Comparison of ENCODE assay signal across 25 cellular contexts in the genomic region with DNA sequence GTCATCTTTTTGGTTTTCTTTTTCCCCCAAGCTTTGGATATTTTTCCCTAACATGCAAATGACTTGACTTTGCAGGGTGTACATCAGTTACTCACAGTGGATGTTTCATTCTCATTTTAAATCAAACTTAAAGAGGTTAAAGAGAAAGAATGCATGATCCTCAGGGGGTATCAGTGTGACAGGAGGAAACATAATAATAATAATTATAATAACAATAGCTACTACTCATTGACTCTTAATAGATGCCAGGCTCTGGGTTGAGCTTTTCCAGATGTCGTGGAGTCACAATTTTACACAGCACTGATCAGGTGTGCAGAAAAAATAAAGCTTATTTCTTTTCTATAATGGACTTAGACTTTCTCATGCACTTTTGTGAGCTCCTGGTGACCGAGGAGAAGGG.
"Had no signal": no experiment of that assay in that cellular context is flagged by ENCODE, and none has a peak within 500 bp of the region (broad histone marks: within the 10 kb centered on the region; RNA-seq: fewer than 3 reads in every experiment).

No MANE protein-coding gene starts in this region.

- H3K9me3 Mint-ChIP-seq: activated CD4-positive, alpha-beta memory T cell treated with anti-CD3 and anti-CD28 coated beads, Interleukin-2, amount 10 ng/mL, durations not matched to agents 7 days and 5 days; activated CD4-positive, alpha-beta T cell treated with anti-CD3 and anti-CD28 coated beads, Interleukin-2, amount 10 ng/mL, durations not matched to agents 7 days and 5 days; naive thymus-derived CD4-positive, alpha-beta T cell had no signal

- H3K9me3 ChIP-seq: body of pancreas, colonic mucosa, gastroesophageal sphincter, testis, transverse colon had no signal

- H3K27ac ChIP-seq: body of pancreas, colonic mucosa, gastroesophageal sphincter, hepatocyte, testis, transverse colon had no signal

- H3K4me1 Mint-ChIP-seq: activated CD4-positive, alpha-beta memory T cell treated with anti-CD3 and anti-CD28 coated beads, Interleukin-2, amount 10 ng/mL, durations not matched to agents 7 days and 5 days; activated CD4-positive, alpha-beta T cell treated with anti-CD3 and anti-CD28 coated beads, Interleukin-2, amount 10 ng/mL, durations not matched to agents 7 days and 5 days had no signal

- DNase-seq: activated CD4-positive, alpha-beta memory T cell treated with anti-CD3 and anti-CD28 coated beads, Interleukin-2, amount 10 ng/mL, durations not matched to agents 7 days and 5 days; activated CD4-positive, alpha-beta T cell treated with anti-CD3 and anti-CD28 coated beads for 1 hour; activated CD4-positive, alpha-beta T cell treated with anti-CD3 and anti-CD28 coated beads, Interleukin-2, amount 10 ng/mL, durations not matched to agents 7 days and 5 days; activated naive CD4-positive, alpha-beta T cell; activated T-cell treated with anti-CD3 and anti-CD28 coated beads, Interleukin-2, amount 50 U/mL, for 48 hours; anterior cingulate cortex; body of pancreas; cerebellar nuclear complex; colonic mucosa; dorsolateral prefrontal cortex; effector memory CD4-positive, alpha-beta T cell; erythroblast; midbrain; naive thymus-derived CD4-positive, alpha-beta T cell; occipital lobe; right cardiac atrium; stimulated activated CD4-positive, alpha-beta T cell treated with anti-CD3 and anti-CD28 coated beads, Interleukin-15, amount 100 ng/mL, for 24 hours; stimulated activated CD4-positive, alpha-beta T cell treated with anti-CD3 and anti-CD28 coated beads, Interleukin-2, amount 100 ng/mL, for 24 hours; stimulated activated naive CD8-positive, alpha-beta T cell treated with anti-CD3 and anti-CD28 coated beads, Interleukin-15, Interleukin-2, amounts not matched to agents 100 U/mL and 50 U/mL, for 24 hours; T-helper 2 cell; testis; transverse colon had no signal

- H3K36me3 ChIP-seq: colonic mucosa, gastroesophageal sphincter, transverse colon had no signal

- H3K27me3 ChIP-seq: body of pancreas, colonic mucosa, dorsolateral prefrontal cortex, gastroesophageal sphincter, hepatocyte, testis, transverse colon had no signal

- ATAC-seq: body of pancreas; gastroesophageal sphincter; naive thymus-derived CD4-positive, alpha-beta T cell; right cardiac atrium; stimulated activated naive CD8-positive, alpha-beta T cell treated with anti-CD3 and anti-CD28 coated beads, Interleukin-15, Interleukin-2, amounts not matched to agents 100 U/mL and 50 U/mL, for 24 hours had no signal

- H3K4me1 ChIP-seq: body of pancreas, colonic mucosa, gastroesophageal sphincter, transverse colon had no signal

- H3K4me3 Mint-ChIP-seq: activated CD4-positive, alpha-beta memory T cell treated with anti-CD3 and anti-CD28 coated beads, Interleukin-2, amount 10 ng/mL, durations not matched to agents 7 days and 5 days; activated CD4-positive, alpha-beta T cell treated with anti-CD3 and anti-CD28 coated beads, Interleukin-2, amount 10 ng/mL, durations not matched to agents 7 days and 5 days; activated naive CD8-positive, alpha-beta T cell; naive thymus-derived CD4-positive, alpha-beta T cell had no signal

- H3K4me3 ChIP-seq: body of pancreas, colonic mucosa, dorsolateral prefrontal cortex, gastroesophageal sphincter, hepatocyte, testis, transverse colon had no signal

- H3K27ac Mint-ChIP-seq: activated CD4-positive, alpha-beta memory T cell treated with anti-CD3 and anti-CD28 coated beads, Interleukin-2, amount 10 ng/mL, durations not matched to agents 7 days and 5 days; activated CD4-positive, alpha-beta T cell treated with anti-CD3 and anti-CD28 coated beads, Interleukin-2, amount 10 ng/mL, durations not matched to agents 7 days and 5 days; activated naive CD8-positive, alpha-beta T cell had no signal
